ENCODE assay signal across 20 cellular contexts in genomic region chr15:36601952-36602351, GRCh38. TPM values are rescaled to one million over a fixed set of nuclear protein-coding genes. Genes with fewer than 3 reads are reported as not detected.
DNase-seq lines count a peak whose midpoint lies in the region; ATAC-seq and TF ChIP-seq lines count a peak whose summit lies in the region.
"Had no signal": no experiment of that assay in that cellular context is flagged by ENCODE, and none has a peak within 500 bp of the region (broad histone marks: within the 10 kb centered on the region; RNA-seq: fewer than 3 reads in every experiment).

No MANE protein-coding gene starts in this region.

- ATAC-seq in left ventricle myocardium superior (peak; percentile 34), gastrocnemius medialis (peak; percentile 27 to 57), GM19324 (IDR thresholded peaks at IDR 0.05; ENCODE audit: low FRiP score, unreplicated experiment) (no peak)
- ATAC-seq: left colon had no signal

- TF ChIP-seq POLR2A in gastrocnemius medialis (IDR thresholded peaks at IDR 0.05): no peak

- H3K9ac ChIP-seq in colonic mucosa (ENCODE audit: low read depth in 2 of 2, low read length in 2 of 2): no peak overlapping the region

- no peaks in the 10 kb centered on the region for H3K36me3 ChIP-seq in colonic mucosa
- no peaks in the 10 kb centered on the region for H3K36me3 ChIP-seq in gastrocnemius medialis
- H3K36me3 ChIP-seq: neutrophil had no signal

- H3K4me3 ChIP-seq in AG04450 (ENCODE audit: low read depth, low read length): no peak overlapping the region
- H3K4me3 ChIP-seq in colonic mucosa: no peak overlapping the region
- H3K4me3 ChIP-seq in gastrocnemius medialis: peak overlapping the region; percentile 9 to 34 (median 19)
- H3K4me3 ChIP-seq: mucosa of descending colon had no signal

- DNase-seq in AG04450 (ENCODE audit: low read depth, low spot score) (no peak), colonic mucosa (no peak), left ventricle myocardium superior (peak; percentile 39), gastrocnemius medialis (peak in 1 of 2 donors; percentile 25), germinal center (ENCODE audit: low spot score) (no peak), NCI-H524 (lab: John Stamatoyannopoulos, UW) (no peak)
- DNase-seq in activated CD4-positive, alpha-beta T cell treated with anti-CD3 and anti-CD28 coated beads for 48 hours: no peak
- DNase-seq: activated CD4-positive, alpha-beta memory T cell treated with anti-CD3 and anti-CD28 coated beads for 36 hours; DMS 273 treated with DMSO at 0.1 percent for 48 hours; effector CD4-positive, alpha-beta T cell; GDM1; KG1; NCI-H2029 treated with DMSO at 0.1 percent for 48 hours; NCI-H446 treated with DMSO at 0.1 percent for 48 hours; stimulated activated CD4-positive, alpha-beta T cell treated with anti-CD3 and anti-CD28 coated beads, Interleukin-4, amount 100 ng/mL, for 1 hour had no signal

- intact Hi-C loops in colonic mucosa (cut with DNase I) (no loop called here), left ventricle myocardium superior (cut with micrococcal nuclease) (no loop called here), gastrocnemius medialis (cut with DNase I; ENCODE audit: low total_unique reads) (no loop called here)

- H3K27me3 ChIP-seq in AG04450 (ENCODE audit: control insufficient read depth, insufficient read depth, low read length): no peaks in the 10 kb centered on the region
- H3K27me3 ChIP-seq in colonic mucosa: no peaks in the 10 kb centered on the region
- no peaks in the 10 kb centered on the region for H3K27me3 ChIP-seq in gastrocnemius medialis
- H3K27me3 ChIP-seq: neutrophil had no signal

- H3K9me3 ChIP-seq in AG04450 (ENCODE audit: control insufficient read depth, insufficient read depth, low read length) (no peaks in the 10 kb centered on the region; the same call in 1 of the 2 replicates), colonic mucosa (no peaks in the 10 kb centered on the region), gastrocnemius medialis (no peaks in the 10 kb centered on the region)
- H3K9me3 ChIP-seq: mucosa of descending colon, neutrophil had no signal

- H3K27ac ChIP-seq in AG04450 (ENCODE audit: low read depth, low read length) (peak overlapping the region; percentile 59), colonic mucosa (peak overlapping the region; percentile 9), gastrocnemius medialis (peak overlapping the region; percentile 77 to 89 (median 80))
- H3K27ac ChIP-seq: C4-2B, neutrophil had no signal

- H3K4me1 ChIP-seq in colonic mucosa (no peaks in the 10 kb centered on the region), gastrocnemius medialis (peaks cover 51 to 65% of the 10 kb centered on the region in 2 donors)

- TF ChIP-seq CTCF in AG04450 (IDR thresholded peaks at IDR 0.05; ENCODE audit: low read depth, low read length) (no peak), colonic mucosa (IDR thresholded peaks at IDR 0.05) (no peak), gastrocnemius medialis (IDR thresholded peaks at IDR 0.05 in 4 of 5, conservative IDR thresholded peaks at IDR 0.05 in 1 of 5) (no peak)

- CTCF ChIA-PET in AG04450 (lab: Charles Lee): no interaction called here

- POLR2A ChIA-PET in AG04450 (lab: Yijun Ruan, JAX): no interaction called here

- in situ Hi-C loops in gastrocnemius medialis (cut with MboI; ENCODE audit: low sequenced_read_pairs in 4 of 4): no loop called here

RNA-seq across cellular contexts. Expression of gene CDIN1, which starts 22.5 kb away (rescaled TPM):
- 32.2 TPM in 2 replicates for polyA plus RNA-seq in AG04450 (2011; rRNA removed)
- 43.8 and 51.3 TPM in 2 replicates for polyA minus RNA-seq in AG04450 (2011; rRNA and poly(A)+ RNA removed)
- 1 to 10 TPM; 4.2 to 8.5 TPM for total RNA-seq in colonic mucosa
- total RNA-seq in left ventricle myocardium superior: 113 TPM
- total RNA-seq in gastrocnemius medialis: 10 to 100 TPM in 3 of 4 donors, 1 to 10 TPM in 1; 9.3 to 25.1 (median 14.2) TPM

Comparison
In these comparisons a context has a peak if more than half of its experiments do, and no peak if none do; other contexts are left out.
1. H3K27ac ChIP-seq: peak in every context shown above with its lines; median percentile 80 in gastrocnemius medialis; 59 in AG04450; 9 in colonic mucosa.
2. H3K4me3 ChIP-seq: peak in gastrocnemius medialis (4 of 4); none in AG04450 (single experiment) and colonic mucosa (single experiment).